1 cellular context compared by ENCODE assay signal in genomic region chr19:5680437-5681368, GRCh38.
TF ChIP-seq lines count a peak whose summit lies in the region.

TSS of gene HSD11B1L (plus strand) at chr19:5681027. CDS start at chr19:5684833, 3,806 bp downstream.
TSS of gene MICOS13 (minus strand) at chr19:5680516. CDS start at chr19:5680486, 30 bp downstream.

TF ChIP-seq in K562, 482 proteins besides CTCF, POLR2A, EP300 and RAD21 (continued from another document and continues in another):
- TF ChIP-seq MGA (IDR thresholded peaks at IDR 0.05) (no peak), TAF15 (IDR thresholded peaks at IDR 0.05; ENCODE audit: low read depth, low read length) (no peak), RBBP5 (IDR thresholded peaks at IDR 0.05; ENCODE audit: borderline replicate concordance, insufficient read depth, low read length, poor library complexity, severe bottlenecking) (no peak), HDAC6 (IDR thresholded peaks at IDR 0.05; ENCODE audit: low read depth, low read length) (no peak), L3MBTL2 (IDR thresholded peaks at IDR 0.05) (peak; percentile 71), ZNF586 (CRISPR knock-in tag; conservative IDR thresholded peaks at IDR 0.05) (no peak), SIX5 (IDR thresholded peaks at IDR 0.05; ENCODE audit: borderline replicate concordance in 1 of 2, insufficient read depth in 1 of 2, low read depth in 1 of 2, low read length in 2 of 2) (peak; percentile 89 to 95), RBM15 (IDR thresholded peaks at IDR 0.05; ENCODE audit: insufficient read depth, low read length) (no peak), KAT2B (IDR thresholded peaks at IDR 0.05; ENCODE audit: low read depth, low read length) (no peak), FOXA3 (CRISPR knock-in tag; conservative IDR thresholded peaks at IDR 0.05 in 1 of 2, IDR thresholded peaks at IDR 0.05 in 1 of 2) (no peak), ZBTB17 (CRISPR knock-in tag; IDR thresholded peaks at IDR 0.05) (peak; percentile 91), ZNF717 (CRISPR knock-in tag; IDR thresholded peaks at IDR 0.05) (no peak), ARID2 (IDR thresholded peaks at IDR 0.05) (no peak), ATF1 (CRISPR knock-in tag; IDR thresholded peaks at IDR 0.05) (peak; percentile 58), ATF1 (tag; IDR thresholded peaks at IDR 0.05) (peak; percentile 94), KAT8 (IDR thresholded peaks at IDR 0.05; ENCODE audit: low read depth) (no peak), HNRNPK (IDR thresholded peaks at IDR 0.05; ENCODE audit: low read depth, low read length, poor library complexity, severe bottlenecking) (no peak), KDM2B (CRISPR knock-in tag; IDR thresholded peaks at IDR 0.05) (no peak), ZFP1 (CRISPR knock-in tag; IDR thresholded peaks at IDR 0.05) (no peak), ARNT (IDR thresholded peaks at IDR 0.05) (peak in 1 of 2 experiments; percentile 85; a peak in 2 of 4 replicates), RFX1 (IDR thresholded peaks at IDR 0.05) (peak; percentile 99), GATAD2B (IDR thresholded peaks at IDR 0.05; ENCODE audit: borderline replicate concordance) (no peak), MCM5 (IDR thresholded peaks at IDR 0.05; ENCODE audit: low read depth) (no peak), PHF21A (IDR thresholded peaks at IDR 0.05; ENCODE audit: borderline replicate concordance, low read depth) (no peak), ZNF766 (CRISPR knock-in tag; conservative IDR thresholded peaks at IDR 0.05) (peak; percentile 94), POLR2AphosphoS5 (IDR thresholded peaks at IDR 0.05; ENCODE audit: control insufficient read depth, insufficient read depth, low read depth, low read length) (peak; percentile 72), COPS2 (conservative IDR thresholded peaks at IDR 0.05) (no peak), EHMT2 (IDR thresholded peaks at IDR 0.05) (no peak), CREBBP (IDR thresholded peaks at IDR 0.05; ENCODE audit: low read depth, low read length) (no peak)
- TF ChIP-seq, protein P1, sequence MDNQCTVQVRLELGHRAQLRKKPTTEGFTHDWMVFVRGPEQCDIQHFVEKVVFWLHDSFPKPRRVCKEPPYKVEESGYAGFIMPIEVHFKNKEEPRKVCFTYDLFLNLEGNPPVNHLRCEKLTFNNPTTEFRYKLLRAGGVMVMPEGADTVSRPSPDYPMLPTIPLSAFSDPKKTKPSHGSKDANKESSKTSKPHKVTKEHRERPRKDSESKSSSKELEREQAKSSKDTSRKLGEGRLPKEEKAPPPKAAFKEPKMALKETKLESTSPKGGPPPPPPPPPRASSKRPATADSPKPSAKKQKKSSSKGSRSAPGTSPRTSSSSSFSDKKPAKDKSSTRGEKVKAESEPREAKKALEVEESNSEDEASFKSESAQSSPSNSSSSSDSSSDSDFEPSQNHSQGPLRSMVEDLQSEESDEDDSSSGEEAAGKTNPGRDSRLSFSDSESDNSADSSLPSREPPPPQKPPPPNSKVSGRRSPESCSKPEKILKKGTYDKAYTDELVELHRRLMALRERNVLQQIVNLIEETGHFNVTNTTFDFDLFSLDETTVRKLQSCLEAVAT (IDR thresholded peaks at IDR 0.05), result peak in 1 of 2 experiments; percentile 35; a peak in 2 of 4 replicates
- TF ChIP-seq, protein P2, sequence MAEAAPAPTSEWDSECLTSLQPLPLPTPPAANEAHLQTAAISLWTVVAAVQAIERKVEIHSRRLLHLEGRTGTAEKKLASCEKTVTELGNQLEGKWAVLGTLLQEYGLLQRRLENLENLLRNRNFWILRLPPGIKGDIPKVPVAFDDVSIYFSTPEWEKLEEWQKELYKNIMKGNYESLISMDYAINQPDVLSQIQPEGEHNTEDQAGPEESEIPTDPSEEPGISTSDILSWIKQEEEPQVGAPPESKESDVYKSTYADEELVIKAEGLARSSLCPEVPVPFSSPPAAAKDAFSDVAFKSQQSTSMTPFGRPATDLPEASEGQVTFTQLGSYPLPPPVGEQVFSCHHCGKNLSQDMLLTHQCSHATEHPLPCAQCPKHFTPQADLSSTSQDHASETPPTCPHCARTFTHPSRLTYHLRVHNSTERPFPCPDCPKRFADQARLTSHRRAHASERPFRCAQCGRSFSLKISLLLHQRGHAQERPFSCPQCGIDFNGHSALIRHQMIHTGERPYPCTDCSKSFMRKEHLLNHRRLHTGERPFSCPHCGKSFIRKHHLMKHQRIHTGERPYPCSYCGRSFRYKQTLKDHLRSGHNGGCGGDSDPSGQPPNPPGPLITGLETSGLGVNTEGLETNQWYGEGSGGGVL (CRISPR knock-in tag; IDR thresholded peaks at IDR 0.05), result no peak
- TF ChIP-seq, protein P3, sequence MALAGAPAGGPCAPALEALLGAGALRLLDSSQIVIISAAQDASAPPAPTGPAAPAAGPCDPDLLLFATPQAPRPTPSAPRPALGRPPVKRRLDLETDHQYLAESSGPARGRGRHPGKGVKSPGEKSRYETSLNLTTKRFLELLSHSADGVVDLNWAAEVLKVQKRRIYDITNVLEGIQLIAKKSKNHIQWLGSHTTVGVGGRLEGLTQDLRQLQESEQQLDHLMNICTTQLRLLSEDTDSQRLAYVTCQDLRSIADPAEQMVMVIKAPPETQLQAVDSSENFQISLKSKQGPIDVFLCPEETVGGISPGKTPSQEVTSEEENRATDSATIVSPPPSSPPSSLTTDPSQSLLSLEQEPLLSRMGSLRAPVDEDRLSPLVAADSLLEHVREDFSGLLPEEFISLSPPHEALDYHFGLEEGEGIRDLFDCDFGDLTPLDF (CRISPR knock-in tag; IDR thresholded peaks at IDR 0.05), result 0 out of 2 replicates have a peak, but pooled peaks have one; percentile 72
- TF ChIP-seq, protein P4, sequence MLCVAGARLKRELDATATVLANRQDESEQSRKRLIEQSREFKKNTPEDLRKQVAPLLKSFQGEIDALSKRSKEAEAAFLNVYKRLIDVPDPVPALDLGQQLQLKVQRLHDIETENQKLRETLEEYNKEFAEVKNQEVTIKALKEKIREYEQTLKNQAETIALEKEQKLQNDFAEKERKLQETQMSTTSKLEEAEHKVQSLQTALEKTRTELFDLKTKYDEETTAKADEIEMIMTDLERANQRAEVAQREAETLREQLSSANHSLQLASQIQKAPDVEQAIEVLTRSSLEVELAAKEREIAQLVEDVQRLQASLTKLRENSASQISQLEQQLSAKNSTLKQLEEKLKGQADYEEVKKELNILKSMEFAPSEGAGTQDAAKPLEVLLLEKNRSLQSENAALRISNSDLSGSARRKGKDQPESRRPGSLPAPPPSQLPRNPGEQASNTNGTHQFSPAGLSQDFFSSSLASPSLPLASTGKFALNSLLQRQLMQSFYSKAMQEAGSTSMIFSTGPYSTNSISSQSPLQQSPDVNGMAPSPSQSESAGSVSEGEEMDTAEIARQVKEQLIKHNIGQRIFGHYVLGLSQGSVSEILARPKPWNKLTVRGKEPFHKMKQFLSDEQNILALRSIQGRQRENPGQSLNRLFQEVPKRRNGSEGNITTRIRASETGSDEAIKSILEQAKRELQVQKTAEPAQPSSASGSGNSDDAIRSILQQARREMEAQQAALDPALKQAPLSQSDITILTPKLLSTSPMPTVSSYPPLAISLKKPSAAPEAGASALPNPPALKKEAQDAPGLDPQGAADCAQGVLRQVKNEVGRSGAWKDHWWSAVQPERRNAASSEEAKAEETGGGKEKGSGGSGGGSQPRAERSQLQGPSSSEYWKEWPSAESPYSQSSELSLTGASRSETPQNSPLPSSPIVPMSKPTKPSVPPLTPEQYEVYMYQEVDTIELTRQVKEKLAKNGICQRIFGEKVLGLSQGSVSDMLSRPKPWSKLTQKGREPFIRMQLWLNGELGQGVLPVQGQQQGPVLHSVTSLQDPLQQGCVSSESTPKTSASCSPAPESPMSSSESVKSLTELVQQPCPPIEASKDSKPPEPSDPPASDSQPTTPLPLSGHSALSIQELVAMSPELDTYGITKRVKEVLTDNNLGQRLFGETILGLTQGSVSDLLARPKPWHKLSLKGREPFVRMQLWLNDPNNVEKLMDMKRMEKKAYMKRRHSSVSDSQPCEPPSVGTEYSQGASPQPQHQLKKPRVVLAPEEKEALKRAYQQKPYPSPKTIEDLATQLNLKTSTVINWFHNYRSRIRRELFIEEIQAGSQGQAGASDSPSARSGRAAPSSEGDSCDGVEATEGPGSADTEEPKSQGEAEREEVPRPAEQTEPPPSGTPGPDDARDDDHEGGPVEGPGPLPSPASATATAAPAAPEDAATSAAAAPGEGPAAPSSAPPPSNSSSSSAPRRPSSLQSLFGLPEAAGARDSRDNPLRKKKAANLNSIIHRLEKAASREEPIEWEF (CRISPR knock-in tag; IDR thresholded peaks at IDR 0.05), result no peak
- TF ChIP-seq, protein P5, sequence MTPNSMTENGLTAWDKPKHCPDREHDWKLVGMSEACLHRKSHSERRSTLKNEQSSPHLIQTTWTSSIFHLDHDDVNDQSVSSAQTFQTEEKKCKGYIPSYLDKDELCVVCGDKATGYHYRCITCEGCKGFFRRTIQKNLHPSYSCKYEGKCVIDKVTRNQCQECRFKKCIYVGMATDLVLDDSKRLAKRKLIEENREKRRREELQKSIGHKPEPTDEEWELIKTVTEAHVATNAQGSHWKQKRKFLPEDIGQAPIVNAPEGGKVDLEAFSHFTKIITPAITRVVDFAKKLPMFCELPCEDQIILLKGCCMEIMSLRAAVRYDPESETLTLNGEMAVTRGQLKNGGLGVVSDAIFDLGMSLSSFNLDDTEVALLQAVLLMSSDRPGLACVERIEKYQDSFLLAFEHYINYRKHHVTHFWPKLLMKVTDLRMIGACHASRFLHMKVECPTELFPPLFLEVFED (CRISPR knock-in tag; conservative IDR thresholded peaks at IDR 0.05), result peak; percentile 59; the same call in 1 of the 2 replicates
